17 cellular contexts compared by ENCODE assay signal in the genomic region with DNA sequence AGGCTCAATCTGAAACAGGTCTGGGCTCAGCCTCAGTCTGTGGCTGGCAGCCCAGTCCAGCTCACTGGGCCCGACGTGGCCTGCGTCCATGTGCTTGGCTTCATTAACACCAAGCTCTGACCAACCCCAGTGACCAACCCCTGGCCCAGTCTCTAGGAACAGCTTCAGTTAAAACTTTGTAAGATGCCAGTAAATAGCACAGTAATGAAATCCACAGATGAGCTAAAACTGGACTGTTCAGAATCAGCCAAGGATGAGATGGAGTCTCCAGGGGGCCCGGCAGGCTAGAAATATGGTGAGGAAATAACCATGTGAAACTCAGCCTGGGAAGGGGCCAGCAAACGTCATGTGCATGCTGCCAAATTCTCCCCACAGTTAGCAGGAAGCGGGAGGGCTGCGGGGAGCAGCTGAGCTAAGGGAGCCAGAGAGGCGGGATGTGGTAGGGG. TPM values are rescaled to one million over a fixed set of nuclear protein-coding genes. Genes with fewer than 3 reads are reported as not detected.
DNase-seq lines count a peak whose midpoint lies in the region; ATAC-seq and TF ChIP-seq lines count a peak whose summit lies in the region.
"Had no signal": no experiment of that assay in that cellular context is flagged by ENCODE, and none has a peak within 500 bp of the region (broad histone marks: within the 10 kb centered on the region; RNA-seq: fewer than 3 reads in every experiment).

No MANE protein-coding gene starts in this region.

- H3K27me3 ChIP-seq in GM23248 (replicated peaks; ENCODE audit: insufficient read depth): no peaks in the 10 kb centered on the region
- no peaks in the 10 kb centered on the region for H3K27me3 ChIP-seq in HAP-1 (ENCODE audit: low read depth)
- H3K27me3 ChIP-seq: esophagus squamous epithelium had no signal

- no peaks in the 10 kb centered on the region for H3F3A ChIP-seq in GM23248 (ENCODE audit: insufficient read depth)

- no peaks in the 10 kb centered on the region for H4K20me1 ChIP-seq in GM23248 (ENCODE audit: insufficient read depth)

- H2AFZ ChIP-seq in GM23248: no peak overlapping the region

- no peak overlapping the region for H3K4me2 ChIP-seq in GM23248 (ENCODE audit: unreplicated experiment)

- in situ Hi-C loops in GM23248 (cut with MboI): no loop called here
- in situ Hi-C loops in HAP-1 (cut with MboI; ENCODE audit: low sequenced_read_pairs): no loop called here

- ATAC-seq in left colon (no peak), GM21619 (IDR thresholded peaks at IDR 0.05; ENCODE audit: unreplicated experiment) (no peak)

- no peaks in the 10 kb centered on the region for H3K79me2 ChIP-seq in GM23248 (ENCODE audit: insufficient read depth)

- H3K4me3 ChIP-seq in GM23248 (no peak overlapping the region), coronary artery (no peak overlapping the region), HAP-1 (no peak overlapping the region)
- H3K4me3 ChIP-seq: esophagus squamous epithelium had no signal

- H3K9me3 ChIP-seq in GM23248 (ENCODE audit: low read depth) (no peaks in the 10 kb centered on the region), HAP-1 (no peaks in the 10 kb centered on the region)
- H3K9me3 ChIP-seq: esophagus squamous epithelium had no signal

- H3K36me3 ChIP-seq in GM23248 (ENCODE audit: low read depth) (no peaks in the 10 kb centered on the region), HAP-1 (replicated peaks) (no peaks in the 10 kb centered on the region)
- H3K36me3 ChIP-seq: esophagus squamous epithelium had no signal

- H3K4me1 ChIP-seq in GM23248 (ENCODE audit: insufficient read depth) (no peaks in the 10 kb centered on the region), HAP-1 (no peaks in the 10 kb centered on the region)
- H3K4me1 ChIP-seq: esophagus squamous epithelium had no signal

- DNase-seq in GM23248 (peak; percentile 66), coronary artery (ENCODE audit: low spot score) (peak; percentile 77), left colon (peak; percentile 14 to 32), stromal cell of bone marrow (ENCODE audit: low read depth) (peak; percentile 88), epidermal melanocyte (ENCODE audit: insufficient read length, low spot score) (no peak), NCI-H345 treated with DMSO at 0.1 percent for 48 hours (lab: John Stamatoyannopoulos, UW; ENCODE audit: unreplicated experiment) (no peak), HAP-1 (ENCODE audit: low spot score in 2 of 2) (no peak)
- DNase-seq: activated CD4-positive, alpha-beta memory T cell treated with anti-CD3 and anti-CD28 coated beads, Interleukin-2, amount 10 ng/mL, durations not matched to agents 7 days and 5 days; activated gamma-delta T cell treated with Interleukin-2 at 50 U/mL for 16 hours; AML-193; esophagus squamous epithelium; H9; kidney glomerular epithelial cell; NCI-H510A; T-helper 9 cell had no signal

- 21 to 23% methylated on average over 8 of the region's 8 CpGs for WGBS in GM23248 (ENCODE audit: low coverage in 1 of 2, low lambda C conversion rate in 2 of 2, missing lambda C conversion rate in 2 of 2), 2 experiments

- intact Hi-C loops in left colon (cut with DNase I, micrococcal nuclease): no loop called here

- H3K9ac ChIP-seq in GM23248: no peak overlapping the region

- no peak overlapping the region; the same call in 1 of the 2 replicates for H3K27ac ChIP-seq in GM23248
- H3K27ac ChIP-seq in coronary artery: peak overlapping the region in 1 of 2 donors; percentile 54

- no peak for TF ChIP-seq CTCF in coronary artery (IDR thresholded peaks at IDR 0.05)

- H3K9me2 ChIP-seq in GM23248 (ENCODE audit: insufficient read depth): no peaks in the 10 kb centered on the region

RNA-seq across cellular contexts. Expression of a gene that starts 37.1 kb away (rescaled TPM):
- total RNA-seq in GM23248 (2014; rRNA removed; shearing (Covaris generic)): 0.65 and 1.9 TPM in 2 replicates
- 0.56 and 0.74 TPM in 2 replicates for polyA plus RNA-seq in GM23248 (2016; fragmentation: Nextera tagmentation; extraction: Ambion mirVana)
- total RNA-seq in left colon: 10 to 100 TPM; 11.9 to 22.6 TPM
- total RNA-seq: RPMI7951 had no signal

RNA-seq across cellular contexts. Expression of a gene that starts 46.9 kb away (rescaled TPM):
- 0.43 and 1.1 TPM in 2 replicates for total RNA-seq in GM23248 (2014; rRNA removed; shearing (Covaris generic))
- polyA plus RNA-seq in GM23248 (2016; fragmentation: Nextera tagmentation; extraction: Ambion mirVana): 0.80 and 1.1 TPM in 2 replicates
- total RNA-seq in left colon: under 1 TPM; 0.22 to 0.40 TPM

Comparison
In these comparisons a context has a peak if more than half of its experiments do, and no peak if none do; other contexts are left out.
1. DNase-seq: peak in GM23248 (single experiment), coronary artery (single experiment), left colon (2 of 2) and stromal cell of bone marrow (single experiment); none in epidermal melanocyte (single experiment), NCI-H345 treated with DMSO at 0.1 percent for 48 hours (single experiment) and HAP-1 (0 of 2).